In genomic region chr2:78940998-78941397, GRCh38 we compare ENCODE assay signal across 15 cellular contexts.
DNase-seq lines count a peak whose midpoint lies in the region; ATAC-seq and TF ChIP-seq lines count a peak whose summit lies in the region.
"Had no signal": no experiment of that assay in that cellular context is flagged by ENCODE, and none has a peak within 500 bp of the region (broad histone marks: within the 10 kb centered on the region; RNA-seq: fewer than 3 reads in every experiment).

No MANE protein-coding gene starts in this region.

- no peaks in the 10 kb centered on the region for H3K9me2 ChIP-seq in Karpas-422 (replicated peaks; ENCODE audit: insufficient read depth, low read length)

- no peaks in the 10 kb centered on the region for H3K4me1 Mint-ChIP-seq in endothelial cell (ENCODE audit: unreplicated experiment)
- peaks cover 20% of the 10 kb centered on the region for H3K4me1 Mint-ChIP-seq in nephron progenitor cell
- H3K4me1 Mint-ChIP-seq in CD14-positive monocyte: no peaks in the 10 kb centered on the region

- in situ Hi-C loops in KBM-7 (cut with MboI; ENCODE audit: low pct_unique_long_range_greater_than_20kb, low sequenced_read_pairs): no loop called here

- H3K27ac ChIP-seq in Karpas-422 (ENCODE audit: low read length) (no peak overlapping the region), upper lobe of left lung (no peak overlapping the region)
- H3K27ac ChIP-seq: BLaER1 treated with 17β-estradiol and CSF1 and Interleukin-3, amounts not matched to agents 10 nM and 100 nM had no signal

- peak; percentile 25 for DNase-seq in GM12865 (ENCODE audit: low read depth)
- DNase-seq in Karpas-422: peak; percentile 55
- no peak for DNase-seq in endothelial cell (ENCODE audit: low spot score)
- peak; percentile 6 for DNase-seq in nephron progenitor cell
- no peak for DNase-seq in CD14-positive monocyte (ENCODE audit: low spot score)
- DNase-seq in KBM-7: no peak
- DNase-seq in upper lobe of left lung: no peak
- DNase-seq in foreskin melanocyte: no peak
- DNase-seq: NCI-H1436 treated with DMSO at 0.1 percent for 48 hours, NCI-H2029 treated with DMSO at 0.1 percent for 48 hours, NCI-H2171 treated with DMSO at 0.1 percent for 48 hours, NCI-H446 treated with DMSO at 0.1 percent for 48 hours, NCI-H774 had no signal

- no peaks in the 10 kb centered on the region for H3K36me3 Mint-ChIP-seq in endothelial cell (ENCODE audit: low read depth, unreplicated experiment)
- no peaks in the 10 kb centered on the region for H3K36me3 Mint-ChIP-seq in nephron progenitor cell (ENCODE audit: low read depth)
- no peaks in the 10 kb centered on the region for H3K36me3 Mint-ChIP-seq in CD14-positive monocyte

- no peaks in the 10 kb centered on the region for H3K27me3 Mint-ChIP-seq in endothelial cell (ENCODE audit: unreplicated experiment)
- H3K27me3 Mint-ChIP-seq in nephron progenitor cell (ENCODE audit: low read depth, poor library complexity): no peaks in the 10 kb centered on the region
- H3K27me3 Mint-ChIP-seq in CD14-positive monocyte (ENCODE audit: low read depth in 3 of 3): peaks cover 1 to 4% (median 2%) of the 10 kb centered on the region in 3 donors

- TF ChIP-seq CTCF in GM12865 (IDR thresholded peaks at IDR 0.05; ENCODE audit: insufficient read depth, low read depth, low read length, missing control alignments) (no peak), endothelial cell (IDR thresholded peaks at IDR 0.05; ENCODE audit: unreplicated experiment) (no peak), nephron progenitor cell (IDR thresholded peaks at IDR 0.05) (no peak), CD14-positive monocyte (IDR thresholded peaks at IDR 0.05) (no peak), upper lobe of left lung (IDR thresholded peaks at IDR 0.05) (no peak)

- H3K9me3 Mint-ChIP-seq in endothelial cell (ENCODE audit: unreplicated experiment): no peaks in the 10 kb centered on the region
- no peaks in the 10 kb centered on the region for H3K9me3 Mint-ChIP-seq in nephron progenitor cell
- H3K9me3 Mint-ChIP-seq in CD14-positive monocyte: peaks cover 0 to 5% (median 0%) of the 10 kb centered on the region in 7 donors

- TF ChIP-seq POLR2A in upper lobe of left lung (IDR thresholded peaks at IDR 0.05): no peak

- 54 to 61% methylated on average over 6 of the region's 6 CpGs for WGBS in upper lobe of left lung, 2 donors

- no peaks in the 10 kb centered on the region for H4K20me1 ChIP-seq in Karpas-422 (ENCODE audit: insufficient read depth, low read depth, low read length)
- H4K20me1 ChIP-seq: BLaER1 treated with 17β-estradiol and CSF1 and Interleukin-3, amounts not matched to agents 10 nM and 100 nM had no signal

- H3K9ac ChIP-seq in Karpas-422 (ENCODE audit: low read length): peak overlapping the region; percentile 37
- H3K9ac ChIP-seq: BLaER1 treated with 17β-estradiol and CSF1 and Interleukin-3, amounts not matched to agents 10 nM and 100 nM had no signal

- H3K36me3 ChIP-seq in Karpas-422 (ENCODE audit: insufficient read depth, low read length) (no peaks in the 10 kb centered on the region), upper lobe of left lung (no peaks in the 10 kb centered on the region)
- H3K36me3 ChIP-seq: BLaER1 treated with 17β-estradiol and CSF1 and Interleukin-3, amounts not matched to agents 10 nM and 100 nM had no signal

- peak overlapping the region; percentile 47 for H3K4me2 ChIP-seq in Karpas-422 (ENCODE audit: low read depth, low read length, poor library complexity, severe bottlenecking)
- H3K4me2 ChIP-seq: BLaER1 treated with 17β-estradiol and CSF1 and Interleukin-3, amounts not matched to agents 10 nM and 100 nM had no signal

- H2AFZ ChIP-seq in Karpas-422 (ENCODE audit: low read length): peak overlapping the region; percentile 69; the same call in 1 of the 2 replicates

- no peak for TF ChIP-seq EP300 in upper lobe of left lung (IDR thresholded peaks at IDR 0.05)

- intact Hi-C loops in CD14-positive monocyte (cut with micrococcal nuclease): no loop called here

- H3K79me2 ChIP-seq in Karpas-422 (ENCODE audit: low read length): no peaks in the 10 kb centered on the region

- H3K27me3 ChIP-seq in Karpas-422 (ENCODE audit: low read length): no peaks in the 10 kb centered on the region
- H3K27me3 ChIP-seq in upper lobe of left lung: no peaks in the 10 kb centered on the region
- H3K27me3 ChIP-seq: BLaER1 treated with 17β-estradiol and CSF1 and Interleukin-3, amounts not matched to agents 10 nM and 100 nM had no signal

- H3K4me1 ChIP-seq in Karpas-422 (ENCODE audit: low read length) (peaks cover 12% of the 10 kb centered on the region), upper lobe of left lung (no peaks in the 10 kb centered on the region)

- H3K27ac Mint-ChIP-seq in endothelial cell (ENCODE audit: unreplicated experiment) (peak overlapping the region; percentile 24), nephron progenitor cell (peak overlapping the region; percentile 69), CD14-positive monocyte (no peak overlapping the region)

- H3K9me3 ChIP-seq in Karpas-422 (ENCODE audit: low read length): no peaks in the 10 kb centered on the region
- no peaks in the 10 kb centered on the region for H3K9me3 ChIP-seq in upper lobe of left lung

- H3K4me3 Mint-ChIP-seq in endothelial cell (ENCODE audit: unreplicated experiment) (no peak overlapping the region), nephron progenitor cell (no peak overlapping the region), CD14-positive monocyte (no peak overlapping the region)

- ATAC-seq in upper lobe of left lung (ENCODE audit: low FRiP score in 2 of 2): no peak
- ATAC-seq: HCT116 had no signal

- no peak overlapping the region for H3K4me3 ChIP-seq in GM12865 (ENCODE audit: low read depth, low read length)
- peak overlapping the region; percentile 9; the same call in 1 of the 2 replicates for H3K4me3 ChIP-seq in Karpas-422 (ENCODE audit: low read length)
- no peak overlapping the region for H3K4me3 ChIP-seq in upper lobe of left lung
- H3K4me3 ChIP-seq: BLaER1 treated with 17β-estradiol and CSF1 and Interleukin-3, amounts not matched to agents 10 nM and 100 nM had no signal

Comparison
In these comparisons a context has a peak if more than half of its experiments do, and no peak if none do; other contexts are left out.
1. DNase-seq: peak in GM12865 (single experiment), Karpas-422 (single experiment) and nephron progenitor cell (single experiment); none in endothelial cell (single experiment), CD14-positive monocyte (single experiment), KBM-7 (single experiment), upper lobe of left lung (0 of 2) and foreskin melanocyte (single experiment).
2. H3K27ac Mint-ChIP-seq: peak in endothelial cell (single experiment) and nephron progenitor cell (single experiment); none in CD14-positive monocyte (0 of 7).